Comparison of ENCODE assay signal across 3 cellular contexts in the genomic region with DNA sequence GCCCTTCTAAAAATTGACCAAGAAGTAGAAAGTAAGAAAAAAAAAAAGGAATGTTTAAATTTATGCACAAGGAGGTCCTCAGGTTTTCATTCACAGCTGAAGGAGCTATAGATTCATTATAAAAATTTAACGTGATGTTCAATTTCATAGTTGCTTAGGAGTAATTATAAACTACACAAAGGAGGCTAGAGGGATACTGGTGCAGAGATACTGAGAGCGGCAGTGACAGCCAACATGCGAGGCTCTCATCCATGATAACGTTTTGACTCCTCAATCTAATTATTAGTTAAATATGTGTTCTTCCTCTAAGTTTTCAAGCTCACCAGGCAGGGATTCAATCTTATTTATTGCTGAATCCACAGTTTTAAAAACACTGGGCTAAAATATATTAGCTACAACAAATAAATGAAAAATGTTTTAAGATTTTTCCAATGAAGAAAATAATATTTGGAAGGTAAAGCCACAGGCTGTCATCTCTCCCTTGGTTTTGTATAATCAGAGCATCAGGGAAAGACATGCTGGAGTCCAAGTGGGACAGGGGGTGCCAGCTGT.
TF ChIP-seq lines count a peak whose summit lies in the region.

No MANE protein-coding gene starts in this region.

TF ChIP-seq in A549, 52 proteins besides CTCF, POLR2A, EP300 and RAD21:
- TF ChIP-seq CEBPB (IDR thresholded peaks at IDR 0.05) (no peak), HEYL (CRISPR knock-in tag; IDR thresholded peaks at IDR 0.05) (no peak), MAFK (IDR thresholded peaks at IDR 0.05; ENCODE audit: partially characterized antibody) (peak; percentile 55), CBX8 (IDR thresholded peaks at IDR 0.05) (no peak), CHD2 (IDR thresholded peaks at IDR 0.05; ENCODE audit: low read length, partially characterized antibody) (no peak)

TF ChIP-seq in IMR-90, 13 proteins besides CTCF, POLR2A, EP300 and RAD21:
- TF ChIP-seq MAFK (IDR thresholded peaks at IDR 0.05; ENCODE audit: low read depth, low read length), result peak; percentile 66
- TF ChIP-seq, protein P1, sequence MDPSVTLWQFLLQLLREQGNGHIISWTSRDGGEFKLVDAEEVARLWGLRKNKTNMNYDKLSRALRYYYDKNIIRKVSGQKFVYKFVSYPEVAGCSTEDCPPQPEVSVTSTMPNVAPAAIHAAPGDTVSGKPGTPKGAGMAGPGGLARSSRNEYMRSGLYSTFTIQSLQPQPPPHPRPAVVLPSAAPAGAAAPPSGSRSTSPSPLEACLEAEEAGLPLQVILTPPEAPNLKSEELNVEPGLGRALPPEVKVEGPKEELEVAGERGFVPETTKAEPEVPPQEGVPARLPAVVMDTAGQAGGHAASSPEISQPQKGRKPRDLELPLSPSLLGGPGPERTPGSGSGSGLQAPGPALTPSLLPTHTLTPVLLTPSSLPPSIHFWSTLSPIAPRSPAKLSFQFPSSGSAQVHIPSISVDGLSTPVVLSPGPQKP (IDR thresholded peaks at IDR 0.05; ENCODE audit: borderline replicate concordance, low read depth, low read length), result no peak

TF ChIP-seq in neural cell, 6 proteins besides CTCF, POLR2A, EP300 and RAD21:
- no peak for TF ChIP-seq SMC3 (conservative IDR thresholded peaks at IDR 0.05; ENCODE audit: poor library complexity)
- TF ChIP-seq POLR2AphosphoS5 (IDR thresholded peaks at IDR 0.05), result no peak
- TF ChIP-seq MXI1 (conservative IDR thresholded peaks at IDR 0.05; ENCODE audit: poor library complexity, severe bottlenecking), result no peak
- TF ChIP-seq TAF1 (IDR thresholded peaks at IDR 0.05; ENCODE audit: low read depth), result no peak
- TF ChIP-seq, protein P2, sequence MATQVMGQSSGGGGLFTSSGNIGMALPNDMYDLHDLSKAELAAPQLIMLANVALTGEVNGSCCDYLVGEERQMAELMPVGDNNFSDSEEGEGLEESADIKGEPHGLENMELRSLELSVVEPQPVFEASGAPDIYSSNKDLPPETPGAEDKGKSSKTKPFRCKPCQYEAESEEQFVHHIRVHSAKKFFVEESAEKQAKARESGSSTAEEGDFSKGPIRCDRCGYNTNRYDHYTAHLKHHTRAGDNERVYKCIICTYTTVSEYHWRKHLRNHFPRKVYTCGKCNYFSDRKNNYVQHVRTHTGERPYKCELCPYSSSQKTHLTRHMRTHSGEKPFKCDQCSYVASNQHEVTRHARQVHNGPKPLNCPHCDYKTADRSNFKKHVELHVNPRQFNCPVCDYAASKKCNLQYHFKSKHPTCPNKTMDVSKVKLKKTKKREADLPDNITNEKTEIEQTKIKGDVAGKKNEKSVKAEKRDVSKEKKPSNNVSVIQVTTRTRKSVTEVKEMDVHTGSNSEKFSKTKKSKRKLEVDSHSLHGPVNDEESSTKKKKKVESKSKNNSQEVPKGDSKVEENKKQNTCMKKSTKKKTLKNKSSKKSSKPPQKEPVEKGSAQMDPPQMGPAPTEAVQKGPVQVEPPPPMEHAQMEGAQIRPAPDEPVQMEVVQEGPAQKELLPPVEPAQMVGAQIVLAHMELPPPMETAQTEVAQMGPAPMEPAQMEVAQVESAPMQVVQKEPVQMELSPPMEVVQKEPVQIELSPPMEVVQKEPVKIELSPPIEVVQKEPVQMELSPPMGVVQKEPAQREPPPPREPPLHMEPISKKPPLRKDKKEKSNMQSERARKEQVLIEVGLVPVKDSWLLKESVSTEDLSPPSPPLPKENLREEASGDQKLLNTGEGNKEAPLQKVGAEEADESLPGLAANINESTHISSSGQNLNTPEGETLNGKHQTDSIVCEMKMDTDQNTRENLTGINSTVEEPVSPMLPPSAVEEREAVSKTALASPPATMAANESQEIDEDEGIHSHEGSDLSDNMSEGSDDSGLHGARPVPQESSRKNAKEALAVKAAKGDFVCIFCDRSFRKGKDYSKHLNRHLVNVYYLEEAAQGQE (IDR thresholded peaks at IDR 0.05; ENCODE audit: borderline replicate concordance), result no peak
- no peak for TF ChIP-seq EZH2 (IDR thresholded peaks at IDR 0.05; ENCODE audit: borderline replicate concordance, insufficient read depth, low read length, poor library complexity, severe bottlenecking)
